1 cellular context compared by ENCODE assay signal in genomic region chr19:11324079-11324661, GRCh38.
A peak's percentile ranks its signal among the peaks of the same experiment; 100 is the strongest.
TF ChIP-seq lines count a peak whose summit lies in the region.

No MANE protein-coding gene starts in this region.

TF ChIP-seq in A549, 52 proteins besides CTCF, POLR2A, EP300 and RAD21:
- TF ChIP-seq JUN (IDR thresholded peaks at IDR 0.05) (peak; percentile 51 to 65; a peak in 3 of 5 replicates), USF2 (IDR thresholded peaks at IDR 0.05) (no peak), BHLHE40 (IDR thresholded peaks at IDR 0.05; ENCODE audit: low read depth, low read length) (no peak), CEBPB (IDR thresholded peaks at IDR 0.05) (peak; percentile 83 to 93)
